8 cellular contexts compared by ENCODE assay signal in genomic region chr7:141014523-141015395, GRCh38. TPM values are rescaled to one million over a fixed set of nuclear protein-coding genes. Genes with fewer than 3 reads are reported as not detected.
A peak's percentile ranks its signal among the peaks of the same experiment; 100 is the strongest.
DNase-seq lines count a peak whose midpoint lies in the region; ATAC-seq lines count a peak whose summit lies in the region.

Gene MRPS33, minus strand, starts transcription at chr7:141014952. Its CDS starts 4,319 bp downstream, at chr7:141010633.

- H3K9ac ChIP-seq in HUES48 (ENCODE audit: low read depth, low read length) (peak within 1 kb of the TSS; percentile 91), NT2/D1 (ENCODE audit: insufficient read length, low read depth) (peak within 1 kb of the TSS; percentile 92), endocrine pancreas (ENCODE audit: control insufficient read depth, insufficient read depth, low read length) (peak within 1 kb of the TSS; percentile 78), mesendoderm (ENCODE audit: low read length) (peak within 1 kb of the TSS; percentile 89)

- H3K9me3 ChIP-seq in HUES48 (ENCODE audit: control insufficient read depth, insufficient read depth, low read length) = no peaks in the 10 kb centered on the region
- no peaks in the 10 kb centered on the region for H3K9me3 ChIP-seq in NT2/D1 (ENCODE audit: insufficient read depth, low read length)
- H3K9me3 ChIP-seq in endocrine pancreas (ENCODE audit: control insufficient read depth, low read length) = no peaks in the 10 kb centered on the region

- peaks cover 7% of the 10 kb centered on the region for H3K36me3 Mint-ChIP-seq in activated CD8-positive, alpha-beta memory T cell treated with anti-CD3 and anti-CD28 coated beads, Interleukin-2, amount 10 ng/mL, durations not matched to agents 7 days and 5 days

- no peak within 1 kb of the TSS for H2AK5ac ChIP-seq in mesendoderm (ENCODE audit: low read length)

- H3K4ac ChIP-seq in mesendoderm (ENCODE audit: low read depth, low read length) = peak within 1 kb of the TSS; percentile 17

- peak; percentile 96 for DNase-seq in D341Med (ENCODE audit: low spot score)
- peak; percentile 96 for DNase-seq in NT2/D1 (ENCODE audit: low read depth, low spot score)
- peak; percentile 97 for DNase-seq in activated CD8-positive, alpha-beta memory T cell treated with anti-CD3 and anti-CD28 coated beads, Interleukin-2, amount 10 ng/mL, durations not matched to agents 7 days and 5 days
- peak; percentile 98 for DNase-seq in mesendoderm
- peak; percentile 86 for DNase-seq in stimulated activated CD8-positive, alpha-beta memory T cell treated with anti-CD3 and anti-CD28 coated beads, Interleukin-15, amount 100 ng/mL, for 1 hour (ENCODE audit: low read depth)

- peaks cover 2% of the 10 kb centered on the region for H3K9me3 Mint-ChIP-seq in activated CD8-positive, alpha-beta memory T cell treated with anti-CD3 and anti-CD28 coated beads, Interleukin-2, amount 10 ng/mL, durations not matched to agents 7 days and 5 days (ENCODE audit: low read depth)

- H3K4me3 Mint-ChIP-seq in activated CD8-positive, alpha-beta memory T cell treated with anti-CD3 and anti-CD28 coated beads, Interleukin-2, amount 10 ng/mL, durations not matched to agents 7 days and 5 days = peak within 1 kb of the TSS; percentile 93

- H2BK15ac ChIP-seq in mesendoderm (replicated peaks; ENCODE audit: low read depth) = no peak within 1 kb of the TSS

- H3K4me1 ChIP-seq in HUES48 (ENCODE audit: control insufficient read depth, insufficient read depth, low read length) (peaks cover 7% of the 10 kb centered on the region; the same call in 1 of the 2 replicates), NT2/D1 (ENCODE audit: insufficient read depth, insufficient read length) (no peaks in the 10 kb centered on the region), endocrine pancreas (ENCODE audit: control insufficient read depth, insufficient read depth, low read length) (peaks cover 27% of the 10 kb centered on the region), mesendoderm (ENCODE audit: control insufficient read depth, low read depth, low read length) (peaks cover 4% of the 10 kb centered on the region)

- H4K5ac ChIP-seq in mesendoderm (ENCODE audit: low read length) = peak within 1 kb of the TSS; percentile 61

- peak within 1 kb of the TSS; percentile 33 for H3K18ac ChIP-seq in mesendoderm (ENCODE audit: low read length)

- H3K36me3 ChIP-seq in HUES48 (ENCODE audit: control insufficient read depth, insufficient read depth, low read length) (peaks cover 10% of the 10 kb centered on the region), NT2/D1 (ENCODE audit: insufficient read depth, insufficient read length, low read length) (peaks cover 15% of the 10 kb centered on the region), endocrine pancreas (ENCODE audit: control insufficient read depth, insufficient read depth, low read length) (no peaks in the 10 kb centered on the region), mesendoderm (ENCODE audit: control insufficient read depth, insufficient read depth, low read length) (no peaks in the 10 kb centered on the region)

- H3K56ac ChIP-seq in mesendoderm (ENCODE audit: low read length) = peak within 1 kb of the TSS; percentile 97

- H3K27ac Mint-ChIP-seq in activated CD8-positive, alpha-beta memory T cell treated with anti-CD3 and anti-CD28 coated beads, Interleukin-2, amount 10 ng/mL, durations not matched to agents 7 days and 5 days = peak within 1 kb of the TSS; percentile 99

- WGBS in mesendoderm (ENCODE audit: extremely low coverage, insufficient coverage, low lambda C conversion rate) = no CpG with 5 or more reads among the region's 47 CpGs

- peaks cover 2% of the 10 kb centered on the region for H3K79me2 ChIP-seq in mesendoderm (ENCODE audit: control insufficient read depth, insufficient read depth, low read length)

- H3K23ac ChIP-seq in mesendoderm (ENCODE audit: low read length) = no peak within 1 kb of the TSS

- peak; percentile 99 for ATAC-seq in GM21390 (IDR thresholded peaks at IDR 0.05; ENCODE audit: unreplicated experiment)
- peak; percentile 97 for ATAC-seq in activated CD8-positive, alpha-beta memory T cell treated with anti-CD3 and anti-CD28 coated beads, Interleukin-2, amount 10 ng/mL, durations not matched to agents 7 days and 5 days

- peaks cover 32% of the 10 kb centered on the region for H3K4me1 Mint-ChIP-seq in activated CD8-positive, alpha-beta memory T cell treated with anti-CD3 and anti-CD28 coated beads, Interleukin-2, amount 10 ng/mL, durations not matched to agents 7 days and 5 days

- peak within 1 kb of the TSS; percentile 91 for H3K27ac ChIP-seq in HUES48 (ENCODE audit: low read depth, low read length)
- H3K27ac ChIP-seq in mesendoderm (ENCODE audit: low read depth, low read length) = no peak within 1 kb of the TSS

- no peak within 1 kb of the TSS for H2BK120ac ChIP-seq in mesendoderm (ENCODE audit: low read depth, low read length)

- peaks cover 19% of the 10 kb centered on the region for H3K27me3 Mint-ChIP-seq in activated CD8-positive, alpha-beta memory T cell treated with anti-CD3 and anti-CD28 coated beads, Interleukin-2, amount 10 ng/mL, durations not matched to agents 7 days and 5 days

- H3K27me3 ChIP-seq in HUES48 (ENCODE audit: control insufficient read depth, insufficient read depth, low read length) = no peaks in the 10 kb centered on the region
- no peaks in the 10 kb centered on the region for H3K27me3 ChIP-seq in NT2/D1 (ENCODE audit: insufficient read depth, insufficient read length)
- no peaks in the 10 kb centered on the region for H3K27me3 ChIP-seq in endocrine pancreas (ENCODE audit: control insufficient read depth, insufficient read depth, low read length)
- H3K27me3 ChIP-seq in mesendoderm (ENCODE audit: insufficient read depth, low read length, poor library complexity) = no peaks in the 10 kb centered on the region

- peak within 1 kb of the TSS; percentile 70 for H3K4me2 ChIP-seq in mesendoderm (ENCODE audit: low read length)

- H4K8ac ChIP-seq in mesendoderm (ENCODE audit: low read depth, low read length) = peak within 1 kb of the TSS; percentile 97

- peaks cover 7% of the 10 kb centered on the region for H3K79me1 ChIP-seq in mesendoderm (ENCODE audit: low read length)

- peak within 1 kb of the TSS; percentile 66 for H2BK5ac ChIP-seq in mesendoderm (ENCODE audit: low read length)

- CTCF ChIA-PET in activated CD8-positive, alpha-beta memory T cell treated with anti-CD3 and anti-CD28 coated beads, Interleukin-2, amount 10 ng/mL, durations not matched to agents 7 days and 5 days (lab: Charles Lee) = interaction anchor here (0.6 to 3.5 kb wide), 11 partner anchors 9 to 1589 kb away, joined by 3 to 27 read pairs (median 6); partner anchors contain the start of genes BRAF and SSBP1

- H3K4me3 ChIP-seq in HUES48 (ENCODE audit: low read depth, low read length) (peak within 1 kb of the TSS; percentile 90), NT2/D1 (ENCODE audit: insufficient read length, low read depth) (peak within 1 kb of the TSS; percentile 84), endocrine pancreas (ENCODE audit: control insufficient read depth, insufficient read depth, low read length) (peak within 1 kb of the TSS; percentile 92), mesendoderm (ENCODE audit: low read length) (peak within 1 kb of the TSS; percentile 87)

RNA-seq across cellular contexts. Expression of gene MRPS33, which starts in this region (rescaled TPM):
- total RNA-seq in activated CD8-positive, alpha-beta memory T cell treated with anti-CD3 and anti-CD28 coated beads, Interleukin-2, amount 10 ng/mL, durations not matched to agents 7 days and 5 days = 10 to 100 TPM; 51.6 to 70.8 TPM
- 85.4 TPM for polyA plus RNA-seq in mesendoderm (2013, experiment 1 of 2)
- polyA plus RNA-seq in mesendoderm (2013, experiment 2 of 2) = 89.0 TPM
